Comparison of ENCODE assay signal across 1 cellular context in the genomic region with DNA sequence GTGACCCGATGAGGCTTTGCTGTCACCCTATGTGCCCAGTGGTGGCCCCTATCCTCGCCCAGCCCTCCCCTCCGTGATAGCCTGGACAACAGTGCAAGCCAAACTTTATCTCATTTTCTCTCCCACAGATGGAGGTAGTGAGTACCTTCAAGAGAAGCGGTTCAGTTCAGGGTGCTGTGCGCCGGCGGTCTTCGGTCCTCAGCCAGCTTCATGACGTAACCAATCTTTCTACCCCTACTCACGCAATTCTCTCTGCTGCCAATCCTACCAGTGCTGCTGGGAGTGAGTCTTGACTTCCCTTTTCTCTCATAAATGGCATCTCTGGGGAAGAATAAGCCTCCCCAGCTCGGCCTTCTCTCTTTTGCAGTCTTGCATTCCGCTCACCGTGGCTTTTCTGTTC.
TF ChIP-seq lines count a peak whose summit lies in the region.

No MANE protein-coding gene starts in this region.

TF ChIP-seq in HepG2, 621 proteins besides CTCF, POLR2A, EP300 and RAD21:
- TF ChIP-seq, protein P1, sequence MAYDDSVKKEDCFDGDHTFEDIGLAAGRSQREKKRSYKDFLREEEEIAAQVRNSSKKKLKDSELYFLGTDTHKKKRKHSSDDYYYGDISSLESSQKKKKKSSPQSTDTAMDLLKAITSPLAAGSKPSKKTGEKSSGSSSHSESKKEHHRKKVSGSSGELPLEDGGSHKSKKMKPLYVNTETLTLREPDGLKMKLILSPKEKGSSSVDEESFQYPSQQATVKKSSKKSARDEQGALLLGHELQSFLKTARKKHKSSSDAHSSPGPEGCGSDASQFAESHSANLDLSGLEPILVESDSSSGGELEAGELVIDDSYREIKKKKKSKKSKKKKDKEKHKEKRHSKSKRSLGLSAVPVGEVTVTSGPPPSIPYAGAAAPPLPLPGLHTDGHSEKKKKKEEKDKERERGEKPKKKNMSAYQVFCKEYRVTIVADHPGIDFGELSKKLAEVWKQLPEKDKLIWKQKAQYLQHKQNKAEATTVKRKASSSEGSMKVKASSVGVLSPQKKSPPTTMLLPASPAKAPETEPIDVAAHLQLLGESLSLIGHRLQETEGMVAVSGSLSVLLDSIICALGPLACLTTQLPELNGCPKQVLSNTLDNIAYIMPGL (CRISPR knock-in tag; IDR thresholded peaks at IDR 0.05; ENCODE audit: borderline replicate concordance in 1 of 2, low read depth in 1 of 2) = no peak
- TF ChIP-seq, protein P2, sequence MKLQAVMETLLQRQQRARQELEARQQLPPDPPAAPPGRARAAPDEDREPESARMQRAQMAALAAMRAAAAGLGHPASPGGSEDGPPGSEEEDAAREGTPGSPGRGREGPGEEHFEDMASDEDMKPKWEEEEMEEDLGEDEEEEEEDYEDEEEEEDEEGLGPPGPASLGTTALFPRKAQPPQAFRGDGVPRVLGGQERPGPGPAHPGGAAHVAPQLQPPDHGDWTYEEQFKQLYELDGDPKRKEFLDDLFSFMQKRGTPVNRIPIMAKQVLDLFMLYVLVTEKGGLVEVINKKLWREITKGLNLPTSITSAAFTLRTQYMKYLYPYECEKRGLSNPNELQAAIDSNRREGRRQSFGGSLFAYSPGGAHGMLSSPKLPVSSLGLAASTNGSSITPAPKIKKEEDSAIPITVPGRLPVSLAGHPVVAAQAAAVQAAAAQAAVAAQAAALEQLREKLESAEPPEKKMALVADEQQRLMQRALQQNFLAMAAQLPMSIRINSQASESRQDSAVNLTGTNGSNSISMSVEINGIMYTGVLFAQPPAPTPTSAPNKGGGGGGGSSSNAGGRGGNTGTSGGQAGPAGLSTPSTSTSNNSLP (IDR thresholded peaks at IDR 0.05; ENCODE audit: low read depth, low read length) = no peak
- TF ChIP-seq ZNF414 (CRISPR knock-in tag; IDR thresholded peaks at IDR 0.05) (no peak), CREB1 (IDR thresholded peaks at IDR 0.05) (0 out of 2 replicates have a peak, but pooled peaks have one; percentile 5), CREB1 (CRISPR knock-in tag; IDR thresholded peaks at IDR 0.05) (no peak), ATF7 (IDR thresholded peaks at IDR 0.05) (peak; percentile 45; the same call in 1 of the 2 replicates), ATF7 (CRISPR knock-in tag; IDR thresholded peaks at IDR 0.05) (no peak), NFE2L1 (CRISPR knock-in tag; IDR thresholded peaks at IDR 0.05; ENCODE audit: borderline replicate concordance) (no peak)
